Comparison of ENCODE assay signal across 8 cellular contexts in genomic region chr9:764105-764524, GRCh38.
DNase-seq lines count a peak whose midpoint lies in the region; ATAC-seq and TF ChIP-seq lines count a peak whose summit lies in the region.

No MANE protein-coding gene starts in this region.

- H3K27ac Mint-ChIP-seq in HFFc6, result no peak overlapping the region; the same call in 1 of the 2 replicates
- H3K27ac Mint-ChIP-seq in natural killer cell treated with Interleukin-12 subunit alpha and Interleukin-12 subunit beta and Interleukin-15 and Interleukin-18, amount 100 ng/mL, for 72 hours, result no peak overlapping the region

- H3K4me1 Mint-ChIP-seq in HFFc6 (ENCODE audit: low read depth), result peaks cover 7% of the 10 kb centered on the region
- peaks cover 15 to 21% of the 10 kb centered on the region in 2 donors for H3K4me1 Mint-ChIP-seq in natural killer cell treated with Interleukin-12 subunit alpha and Interleukin-12 subunit beta and Interleukin-15 and Interleukin-18, amount 100 ng/mL, for 72 hours (ENCODE audit: low read depth in 2 of 2)

- H3K9me3 Mint-ChIP-seq in HFFc6, result peaks cover under 1% of the 10 kb centered on the region
- H3K9me3 Mint-ChIP-seq in natural killer cell treated with Interleukin-12 subunit alpha and Interleukin-12 subunit beta and Interleukin-15 and Interleukin-18, amount 100 ng/mL, for 72 hours, result no peaks in the 10 kb centered on the region

- H3K36me3 Mint-ChIP-seq in HFFc6 (ENCODE audit: low read depth), result peaks cover 1% of the 10 kb centered on the region
- peaks cover 2% of the 10 kb centered on the region for H3K36me3 Mint-ChIP-seq in natural killer cell treated with Interleukin-12 subunit alpha and Interleukin-12 subunit beta and Interleukin-15 and Interleukin-18, amount 100 ng/mL, for 72 hours

- peaks cover 16% of the 10 kb centered on the region for H3K27me3 Mint-ChIP-seq in HFFc6 (ENCODE audit: insufficient read depth)
- H3K27me3 Mint-ChIP-seq in natural killer cell treated with Interleukin-12 subunit alpha and Interleukin-12 subunit beta and Interleukin-15 and Interleukin-18, amount 100 ng/mL, for 72 hours, result peaks cover 13 to 26% of the 10 kb centered on the region in 2 donors

- peak overlapping the region; percentile 49; the same call in 1 of the 2 replicates for H3K4me3 Mint-ChIP-seq in HFFc6
- H3K4me3 Mint-ChIP-seq in natural killer cell treated with Interleukin-12 subunit alpha and Interleukin-12 subunit beta and Interleukin-15 and Interleukin-18, amount 100 ng/mL, for 72 hours, result peak overlapping the region; percentile 43

- peak; percentile 28 to 73 for ATAC-seq in activated CD4-positive, CD25-positive, alpha-beta regulatory T cell treated with anti-CD3 and anti-CD28 coated beads, Interleukin-2, amount 50 U/mL, for 24 hours
- ATAC-seq in natural killer cell treated with Interleukin-12 subunit alpha and Interleukin-12 subunit beta and Interleukin-15 and Interleukin-18, amount 100 ng/mL, for 72 hours, result peak; percentile 83 to 92

- TF ChIP-seq CTCF in HFFc6 (IDR thresholded peaks at IDR 0.05) (peak; percentile 90), WI38 (IDR thresholded peaks at IDR 0.05; ENCODE audit: low read depth, low read length) (peak; percentile 67)

- DNase-seq in activated CD4-positive, CD25-positive, alpha-beta regulatory T cell (lab: John Stamatoyannopoulos, UW), result no peak
- DNase-seq in HFFc6 (peak; percentile 83), NCI-H2107 (lab: John Stamatoyannopoulos, UW) (peak; percentile 2), fibroblast of gingiva (ENCODE audit: low read depth) (peak; percentile 76), amniotic stem cell (lab: John Stamatoyannopoulos, UW) (no peak)
- DNase-seq in natural killer cell treated with Interleukin-12 subunit alpha and Interleukin-12 subunit beta and Interleukin-15 and Interleukin-18, amount 100 ng/mL, for 72 hours (ENCODE audit: low spot score), result no peak

- no peak overlapping the region for H3K4me3 ChIP-seq in WI38 (ENCODE audit: low read depth, low read length)

Comparison
In these comparisons a context has a peak if more than half of its experiments do, and no peak if none do; other contexts are left out.
1. DNase-seq: peak in HFFc6 (single experiment), NCI-H2107 (single experiment) and fibroblast of gingiva (single experiment); none in activated CD4-positive, CD25-positive, alpha-beta regulatory T cell (0 of 4), natural killer cell treated with Interleukin-12 subunit alpha and Interleukin-12 subunit beta and Interleukin-15 and Interleukin-18, amount 100 ng/mL, for 72 hours (single experiment) and amniotic stem cell (single experiment).